31 cellular contexts compared by ENCODE assay signal in the genomic region with DNA sequence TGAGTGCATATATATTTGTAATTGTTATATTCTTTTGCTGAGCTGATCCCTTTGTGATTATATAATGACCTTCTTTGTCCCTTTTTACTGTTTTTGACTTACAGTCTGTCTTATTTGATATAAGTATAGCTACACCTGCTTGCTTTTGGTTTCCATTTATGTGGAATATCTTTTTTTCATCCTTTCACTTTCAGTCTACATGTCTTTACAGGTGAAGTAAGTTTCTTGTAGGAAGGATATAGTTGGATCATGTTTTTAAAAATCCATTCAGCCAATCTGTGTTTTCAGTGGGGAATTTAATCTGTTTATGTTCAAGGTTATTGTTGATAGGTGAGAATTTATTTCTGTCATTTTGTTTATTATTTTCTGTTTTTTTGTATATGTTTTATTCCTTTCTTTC. TPM values are rescaled to one million over a fixed set of nuclear protein-coding genes. Genes with fewer than 3 reads are reported as not detected.
"Had no signal": no experiment of that assay in that cellular context is flagged by ENCODE, and none has a peak within 500 bp of the region (broad histone marks: within the 10 kb centered on the region; RNA-seq: fewer than 3 reads in every experiment).

No MANE protein-coding gene starts in this region.

- H3K27ac ChIP-seq: colonic mucosa, epithelial cell of prostate, esophagus squamous epithelium, heart right ventricle, left lung, lower lobe of right lung, spleen, uterus had no signal

- FAIRE-seq: endometrium, islet of Langerhans had no signal

- H3K9me3 ChIP-seq: colonic mucosa, lower lobe of right lung, uterus had no signal

- H3K4me3 ChIP-seq: colonic mucosa, esophagus squamous epithelium, heart right ventricle, left lung, lower lobe of right lung, mucosa of descending colon, spleen, uterus had no signal

- H3K36me3 ChIP-seq: colonic mucosa, esophagus squamous epithelium, heart right ventricle, left lung, lower lobe of right lung, spleen, uterus had no signal

- ATAC-seq: activated naive CD8-positive, alpha-beta T cell treated with anti-CD3 and anti-CD28 coated beads, Interleukin-2, amount 50 U/mL, for 24 hours; heart right ventricle; left lung; lower lobe of right lung; mucosa of descending colon; natural killer cell treated with Interleukin-12 subunit alpha and Interleukin-12 subunit beta and Interleukin-15 and Interleukin-18, amount 100 ng/mL, for 72 hours; right cardiac atrium; WTC11 had no signal

- H3K27me3 ChIP-seq: colonic mucosa, esophagus squamous epithelium, heart right ventricle, left lung, spleen, uterus had no signal

- DNase-seq: activated CD4-positive, alpha-beta memory T cell treated with anti-CD3 and anti-CD28 coated beads, Interleukin-2, amount 10 ng/mL, durations not matched to agents 7 days and 5 days; activated CD4-positive, alpha-beta T cell treated with anti-CD3 and anti-CD28 coated beads for 1 hour; activated CD4-positive, alpha-beta T cell treated with anti-CD3 and anti-CD28 coated beads, Interleukin-2, amount 10 ng/mL, durations not matched to agents 7 days and 5 days; activated CD8-positive, alpha-beta memory T cell treated with anti-CD3 and anti-CD28 coated beads, Interleukin-2, amount 50 U/mL, for 48 hours; activated gamma-delta T cell; activated naive CD4-positive, alpha-beta T cell treated with anti-CD3 and anti-CD28 coated beads, Interleukin-2, amount 10 ng/mL, durations not matched to agents 7 days and 5 days; activated naive CD8-positive, alpha-beta T cell treated with anti-CD3 and anti-CD28 coated beads, Interleukin-2, amount 50 U/mL, for 24 hours; activated T-cell treated with anti-CD3 and anti-CD28 coated beads, Interleukin-2, amount 50 U/mL, for 24 hours; colonic mucosa; effector CD8-positive, alpha-beta T cell; esophagus squamous epithelium; foreskin melanocyte; heart right ventricle; left lung; lower lobe of right lung; mucosa of descending colon; posterior cingulate gyrus; right cardiac atrium; spleen; stimulated activated naive CD4-positive, alpha-beta T cell treated with Interleukin-2 at 50 U/mL for 16 hours; T-helper 2 cell; uterus had no signal

- H3K4me1 ChIP-seq: colonic mucosa, heart right ventricle, left lung, lower lobe of right lung, spleen, uterus had no signal

RNA-seq across cellular contexts. Expression of a gene that starts 12.1 kb away (rescaled TPM):
- total RNA-seq: dermis microvascular lymphatic vessel endothelial cell, glomerular endothelial cell, mesenteric fat pad, myocyte, WTC11 had no signal

RNA-seq across cellular contexts. Expression of a gene that starts 21.4 kb away (rescaled TPM):
- total RNA-seq: activated CD4-positive, alpha-beta T cell treated with anti-CD3 and anti-CD28 coated beads, Interleukin-2, amount 10 ng/mL, durations not matched to agents 7 days and 5 days; dermis microvascular lymphatic vessel endothelial cell; glomerular endothelial cell; myocyte; natural killer cell treated with Interleukin-12 subunit alpha and Interleukin-12 subunit beta and Interleukin-15 and Interleukin-18, amount 100 ng/mL, for 72 hours; WTC11 had no signal

RNA-seq across cellular contexts. Expression of a gene that starts 36.6 kb away (rescaled TPM):
- total RNA-seq: dermis microvascular lymphatic vessel endothelial cell, glomerular endothelial cell, myocyte had no signal
